ENCODE assay signal across 8 cellular contexts in the genomic region with DNA sequence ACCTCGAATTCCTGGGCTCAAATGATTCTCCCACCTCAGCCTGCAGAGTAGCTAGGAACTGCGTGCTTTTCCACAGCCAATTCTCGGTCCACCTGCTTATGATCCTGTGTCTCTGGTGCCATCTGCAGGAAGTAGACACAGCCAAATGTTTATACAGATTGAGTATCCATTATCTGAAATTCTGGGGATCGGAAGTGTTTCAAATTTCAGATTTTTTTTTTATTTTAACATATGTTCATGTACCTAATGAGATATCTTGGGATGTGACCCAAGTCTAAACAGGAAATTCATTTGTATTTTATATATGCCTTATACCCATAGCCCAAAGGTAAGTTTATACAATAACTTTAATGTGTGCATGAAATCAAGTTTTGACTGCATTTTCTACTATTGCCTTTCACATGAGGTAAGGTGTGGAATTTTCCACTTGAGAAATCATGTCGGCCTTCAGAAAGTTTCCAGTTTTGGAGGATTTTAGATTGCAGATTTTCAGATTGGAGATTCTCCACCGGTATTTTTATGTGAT.
DNase-seq lines count a peak whose midpoint lies in the region; ATAC-seq and TF ChIP-seq lines count a peak whose summit lies in the region.

No MANE protein-coding gene starts in this region.

- no peaks in the 10 kb centered on the region for H3K9me3 Mint-ChIP-seq in activated CD4-positive, alpha-beta T cell treated with anti-CD3 and anti-CD28 coated beads, Interleukin-2, amount 10 ng/mL, durations not matched to agents 24 days and 14 days
- no peaks in the 10 kb centered on the region for H3K9me3 Mint-ChIP-seq in activated naive CD8-positive, alpha-beta T cell treated with anti-CD3 and anti-CD28 coated beads, Interleukin-2, amount 50 U/mL, for 24 hours

- peaks cover 72% of the 10 kb centered on the region for H3K27me3 Mint-ChIP-seq in activated CD4-positive, alpha-beta T cell treated with anti-CD3 and anti-CD28 coated beads, Interleukin-2, amount 10 ng/mL, durations not matched to agents 24 days and 14 days
- H3K27me3 Mint-ChIP-seq in activated naive CD8-positive, alpha-beta T cell treated with anti-CD3 and anti-CD28 coated beads, Interleukin-2, amount 50 U/mL, for 24 hours, result peaks cover 58% of the 10 kb centered on the region

- TF ChIP-seq POLR2A in Peyer's patch (IDR thresholded peaks at IDR 0.05), result no peak

- no peak overlapping the region for H3K4me3 Mint-ChIP-seq in activated CD4-positive, alpha-beta T cell treated with anti-CD3 and anti-CD28 coated beads, Interleukin-2, amount 10 ng/mL, durations not matched to agents 24 days and 14 days
- H3K4me3 Mint-ChIP-seq in activated naive CD8-positive, alpha-beta T cell treated with anti-CD3 and anti-CD28 coated beads, Interleukin-2, amount 50 U/mL, for 24 hours, result no peak overlapping the region

- H3K27me3 ChIP-seq in MG63 (peaks cover 6% of the 10 kb centered on the region), hepatocyte (no peaks in the 10 kb centered on the region), tibial artery (no peaks in the 10 kb centered on the region), Peyer's patch (no peaks in the 10 kb centered on the region)

- no peaks in the 10 kb centered on the region for H4K20me1 ChIP-seq in hepatocyte (ENCODE audit: insufficient read depth, poor library complexity, severe bottlenecking)

- no peaks in the 10 kb centered on the region for H3K79me2 ChIP-seq in hepatocyte

- no peaks in the 10 kb centered on the region for H3K36me3 ChIP-seq in MG63
- H3K36me3 ChIP-seq in hepatocyte (replicated peaks; ENCODE audit: insufficient read depth, low read depth), result no peaks in the 10 kb centered on the region
- H3K36me3 ChIP-seq in tibial artery, result no peaks in the 10 kb centered on the region
- H3K36me3 ChIP-seq in Peyer's patch, result no peaks in the 10 kb centered on the region

- H3K36me3 Mint-ChIP-seq in activated CD4-positive, alpha-beta T cell treated with anti-CD3 and anti-CD28 coated beads, Interleukin-2, amount 10 ng/mL, durations not matched to agents 24 days and 14 days (ENCODE audit: low read depth), result peaks cover 3% of the 10 kb centered on the region
- no peaks in the 10 kb centered on the region for H3K36me3 Mint-ChIP-seq in activated naive CD8-positive, alpha-beta T cell treated with anti-CD3 and anti-CD28 coated beads, Interleukin-2, amount 50 U/mL, for 24 hours (ENCODE audit: low read depth)

- H3K4me3 ChIP-seq in MG63 (no peak overlapping the region), hepatocyte (no peak overlapping the region), tibial artery (no peak overlapping the region), Peyer's patch (no peak overlapping the region)

- TF ChIP-seq CTCF in hepatocyte (IDR thresholded peaks at IDR 0.05; ENCODE audit: poor library complexity) (peak; percentile 67), tibial artery (IDR thresholded peaks at IDR 0.05) (peak; percentile 33 to 34), Peyer's patch (IDR thresholded peaks at IDR 0.05) (peak in 3 of 6 experiments; percentile 21 to 32 (median 27))

- WGBS in hepatocyte (ENCODE audit: low lambda C conversion rate, missing lambda C conversion rate), result 39% methylated on average over 6 of the region's 6 CpGs

- peak; percentile 15 for ATAC-seq in activated naive CD8-positive, alpha-beta T cell treated with anti-CD3 and anti-CD28 coated beads, Interleukin-2, amount 50 U/mL, for 24 hours

- peaks cover 4% of the 10 kb centered on the region for H3K4me1 Mint-ChIP-seq in activated CD4-positive, alpha-beta T cell treated with anti-CD3 and anti-CD28 coated beads, Interleukin-2, amount 10 ng/mL, durations not matched to agents 24 days and 14 days
- H3K4me1 Mint-ChIP-seq in activated naive CD8-positive, alpha-beta T cell treated with anti-CD3 and anti-CD28 coated beads, Interleukin-2, amount 50 U/mL, for 24 hours, result peaks cover 6% of the 10 kb centered on the region

- H3K9me3 ChIP-seq in MG63 (no peaks in the 10 kb centered on the region), hepatocyte (ENCODE audit: low read depth) (no peaks in the 10 kb centered on the region), tibial artery (no peaks in the 10 kb centered on the region), Peyer's patch (no peaks in the 10 kb centered on the region)

- intact Hi-C loops in activated CD4-positive, alpha-beta T cell treated with anti-CD3 and anti-CD28 coated beads, Interleukin-2, amount 10 ng/mL, durations not matched to agents 24 days and 14 days (cut with micrococcal nuclease), result loop anchor here (2.0 kb wide), 1 partner anchor 379 kb away; a partner anchor contains a TSS
- intact Hi-C loops in tibial artery (cut with DNase I; ENCODE audit: low total_unique reads), result no loop called here

- H3K4me1 ChIP-seq in hepatocyte (ENCODE audit: insufficient read depth) (peaks cover 8% of the 10 kb centered on the region), tibial artery (no peaks in the 10 kb centered on the region), Peyer's patch (no peaks in the 10 kb centered on the region)

- H2AFZ ChIP-seq in hepatocyte, result peak overlapping the region; percentile 16

- DNase-seq in activated CD4-positive, alpha-beta T cell treated with anti-CD3 and anti-CD28 coated beads, Interleukin-2, amount 10 ng/mL, durations not matched to agents 24 days and 14 days, result peak; percentile 66
- DNase-seq in activated CD4-positive, alpha-beta T cell treated with anti-CD3 and anti-CD28 coated beads, Interleukin-2, amount 50 U/mL, for 48 hours, result no peak
- DNase-seq in MG63 (peak; percentile 25), hepatocyte (ENCODE audit: low spot score) (peak; percentile 69), tibial artery (no peak), Peyer's patch (no peak)
- DNase-seq in activated naive CD8-positive, alpha-beta T cell treated with anti-CD3 and anti-CD28 coated beads, Interleukin-2, amount 50 U/mL, for 24 hours, result no peak
- DNase-seq in stimulated activated CD8-positive, alpha-beta memory T cell treated with anti-CD3 and anti-CD28 coated beads, Interleukin-4, amount 100 ng/mL, for 48 hours, result no peak

- H3K9me2 ChIP-seq in hepatocyte (replicated peaks; ENCODE audit: insufficient read depth), result no peaks in the 10 kb centered on the region

- peak overlapping the region; percentile 60 for H3K4me2 ChIP-seq in hepatocyte

- H3K27ac ChIP-seq in hepatocyte, result peak overlapping the region; percentile 44
- H3K27ac ChIP-seq in tibial artery, result no peak overlapping the region
- H3K27ac ChIP-seq in Peyer's patch, result no peak overlapping the region

- H3K27ac Mint-ChIP-seq in activated CD4-positive, alpha-beta T cell treated with anti-CD3 and anti-CD28 coated beads, Interleukin-2, amount 10 ng/mL, durations not matched to agents 24 days and 14 days, result no peak overlapping the region
- no peak overlapping the region for H3K27ac Mint-ChIP-seq in activated naive CD8-positive, alpha-beta T cell treated with anti-CD3 and anti-CD28 coated beads, Interleukin-2, amount 50 U/mL, for 24 hours

Comparison
In these comparisons a context has a peak if more than half of its experiments do, and no peak if none do; other contexts are left out.
1. DNase-seq: peak in activated CD4-positive, alpha-beta T cell treated with anti-CD3 and anti-CD28 coated beads, Interleukin-2, amount 10 ng/mL, durations not matched to agents 24 days and 14 days (single experiment), MG63 (single experiment) and hepatocyte (single experiment); none in activated CD4-positive, alpha-beta T cell treated with anti-CD3 and anti-CD28 coated beads, Interleukin-2, amount 50 U/mL, for 48 hours (0 of 2), activated naive CD8-positive, alpha-beta T cell treated with anti-CD3 and anti-CD28 coated beads, Interleukin-2, amount 50 U/mL, for 24 hours (single experiment), tibial artery (0 of 2), Peyer's patch (0 of 3) and stimulated activated CD8-positive, alpha-beta memory T cell treated with anti-CD3 and anti-CD28 coated beads, Interleukin-4, amount 100 ng/mL, for 48 hours (single experiment).